8 cellular contexts compared by ENCODE assay signal in the genomic region with DNA sequence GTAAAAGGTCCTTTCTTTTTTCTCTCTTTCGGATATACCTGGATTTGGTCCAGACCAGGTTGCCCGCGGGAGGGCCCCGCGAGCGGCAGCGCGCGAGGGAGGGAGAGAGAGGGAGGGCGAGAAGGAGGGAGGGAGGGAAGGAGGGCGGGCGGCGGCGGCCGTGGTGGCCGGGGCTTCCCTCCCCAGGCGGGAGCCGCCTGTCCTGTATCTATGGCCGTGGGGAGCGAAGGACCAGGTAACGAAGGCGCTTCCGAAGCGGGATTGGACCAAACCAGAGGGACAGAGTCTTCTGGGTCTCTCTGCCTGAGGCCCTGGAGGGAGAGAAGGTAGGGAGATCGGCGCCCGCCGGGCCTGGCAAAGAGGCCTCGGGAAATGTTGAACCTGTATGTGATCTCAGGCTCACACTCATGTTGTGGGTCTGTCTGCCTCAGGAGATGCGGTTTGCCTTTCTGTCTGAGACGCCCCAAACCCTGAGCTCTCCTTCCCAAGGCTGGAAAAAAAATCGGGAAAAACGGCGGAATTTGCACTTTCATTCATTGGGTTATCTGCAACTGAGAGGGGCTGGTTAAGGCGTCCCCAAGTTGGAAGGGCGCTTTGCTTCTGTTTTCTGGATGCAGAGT. TPM values are rescaled to one million over a fixed set of nuclear protein-coding genes. Genes with fewer than 3 reads are reported as not detected.
A peak's percentile ranks its signal among the peaks of the same experiment; 100 is the strongest.
DNase-seq lines count a peak whose midpoint lies in the region; ATAC-seq, FAIRE-seq and TF ChIP-seq lines count a peak whose summit lies in the region.

No MANE protein-coding gene starts in this region.

- H2AK5ac ChIP-seq in trophoblast cell (ENCODE audit: low read length) = no peak overlapping the region

- no peak overlapping the region for H3K18ac ChIP-seq in trophoblast cell (ENCODE audit: low read length)

- H3K4me2 ChIP-seq in astrocyte (ENCODE audit: low read length) (peak overlapping the region; percentile 78), trophoblast cell (ENCODE audit: low read length) (no peak overlapping the region)

- H3K4me3 Mint-ChIP-seq in astrocyte (ENCODE audit: unreplicated experiment) = no peak overlapping the region
- peak overlapping the region; percentile 98 for H3K4me3 Mint-ChIP-seq in nephron progenitor cell

- H3K9me3 Mint-ChIP-seq in astrocyte (ENCODE audit: unreplicated experiment) (peaks cover 29% of the 10 kb centered on the region), nephron progenitor cell (no peaks in the 10 kb centered on the region)

- TF ChIP-seq CTCF in AG09309 (IDR thresholded peaks at IDR 0.05; ENCODE audit: control insufficient read depth, insufficient read depth, low read depth, low read length, missing control alignments) = no peak
- TF ChIP-seq CTCF in HFF-Myc (IDR thresholded peaks at IDR 0.05; ENCODE audit: low read depth, low read length, missing control alignments) = no peak
- TF ChIP-seq CTCF in astrocyte (IDR thresholded peaks at IDR 0.05; ENCODE audit: insufficient read depth, low read depth, low read length) = no peak
- no peak for TF ChIP-seq CTCF in nephron progenitor cell (IDR thresholded peaks at IDR 0.05)

- H3K27ac ChIP-seq in astrocyte (ENCODE audit: low read depth, low read length) = no peak overlapping the region
- no peak overlapping the region for H3K27ac ChIP-seq in trophoblast cell (ENCODE audit: low read depth, low read length)

- no peak overlapping the region for H2BK120ac ChIP-seq in trophoblast cell (ENCODE audit: insufficient read depth, low read length, poor library complexity)

- H2BK12ac ChIP-seq in trophoblast cell (ENCODE audit: low read length) = no peak overlapping the region

- no peak overlapping the region for H3K9ac ChIP-seq in astrocyte (ENCODE audit: low read length)
- no peak overlapping the region for H3K9ac ChIP-seq in trophoblast cell (ENCODE audit: low read length)

- no peak overlapping the region for H4K91ac ChIP-seq in trophoblast cell (ENCODE audit: low read depth, low read length)

- H3K23ac ChIP-seq in trophoblast cell (ENCODE audit: low read length) = no peak overlapping the region

- H3K27me3 Mint-ChIP-seq in astrocyte (ENCODE audit: low read depth, unreplicated experiment) (peaks cover 88% of the 10 kb centered on the region), nephron progenitor cell (ENCODE audit: low read depth, poor library complexity) (peaks cover 22% of the 10 kb centered on the region)

- no peaks in the 10 kb centered on the region for H3K79me1 ChIP-seq in trophoblast cell (ENCODE audit: low read length)

- H3K36me3 ChIP-seq in astrocyte (ENCODE audit: insufficient read depth, low read length) (no peaks in the 10 kb centered on the region), trophoblast cell (ENCODE audit: control insufficient read depth in 1 of 2, insufficient read depth in 2 of 2, low read length in 2 of 2) (no peaks in the 10 kb centered on the region)

- no CpG with 5 or more reads among the region's 36 CpGs for WGBS in trophoblast cell (ENCODE audit: extremely low coverage, insufficient coverage, insufficient read length)

- H3K27me3 ChIP-seq in astrocyte (ENCODE audit: insufficient read depth, low read length) (peaks cover 96% of the 10 kb centered on the region), trophoblast cell (ENCODE audit: insufficient read depth, low read length) (peaks cover 96% of the 10 kb centered on the region)

- H3K9me3 ChIP-seq in astrocyte (ENCODE audit: insufficient read depth, low read depth, low read length) (peaks cover 10% of the 10 kb centered on the region), trophoblast cell (ENCODE audit: insufficient read depth, low read depth, low read length) (peaks cover 16% of the 10 kb centered on the region)

- no peak for DNase-seq in AG09309 (ENCODE audit: low read depth)
- no peak for DNase-seq in HFF-Myc (ENCODE audit: extremely low read depth, low read depth)
- no peak for DNase-seq in astrocyte (ENCODE audit: low read depth)
- peak; percentile 16 for DNase-seq in nephron progenitor cell
- no peak for DNase-seq in HCEC 1CT
- DNase-seq in T1000 (lab: John Stamatoyannopoulos, UW) = no peak
- DNase-seq in trophoblast cell = no peak

- H3K14ac ChIP-seq in trophoblast cell (ENCODE audit: low read length) = no peak overlapping the region

- H2AFZ ChIP-seq in astrocyte (ENCODE audit: low read depth, low read length) = no peak overlapping the region
- H2AFZ ChIP-seq in trophoblast cell (ENCODE audit: insufficient read depth, low read length, poor library complexity) = no peak overlapping the region

- no peaks in the 10 kb centered on the region for H3K4me1 Mint-ChIP-seq in astrocyte (ENCODE audit: low read depth, unreplicated experiment)
- H3K4me1 Mint-ChIP-seq in nephron progenitor cell = peaks cover 49% of the 10 kb centered on the region

- H2BK5ac ChIP-seq in trophoblast cell (ENCODE audit: low read depth, low read length, poor library complexity) = no peak overlapping the region

- no peaks in the 10 kb centered on the region for H3K36me3 Mint-ChIP-seq in astrocyte (ENCODE audit: low read depth, unreplicated experiment)
- peaks cover 60% of the 10 kb centered on the region for H3K36me3 Mint-ChIP-seq in nephron progenitor cell (ENCODE audit: low read depth)

- H3K4me1 ChIP-seq in astrocyte (ENCODE audit: insufficient read depth, low read length) = peaks cover 4% of the 10 kb centered on the region
- peaks cover 0 to 8% of the 10 kb centered on the region in 2 experiments for H3K4me1 ChIP-seq in trophoblast cell (ENCODE audit: control insufficient read depth in 1 of 2, insufficient read depth in 2 of 2, low read length in 2 of 2)

- H3K27ac Mint-ChIP-seq in astrocyte (ENCODE audit: unreplicated experiment) (no peak overlapping the region), nephron progenitor cell (peak overlapping the region; percentile 99)

- no peak overlapping the region for H4K8ac ChIP-seq in trophoblast cell (ENCODE audit: low read depth, low read length)

- peak overlapping the region; percentile 7 for H3K4me3 ChIP-seq in AG09309 (ENCODE audit: control insufficient read depth, low read depth, low read length)
- peak overlapping the region; percentile 34 for H3K4me3 ChIP-seq in HFF-Myc (replicated peaks; ENCODE audit: low read depth, low read length)
- H3K4me3 ChIP-seq in astrocyte (ENCODE audit: insufficient read depth, low read depth, low read length) = no peak overlapping the region
- no peak overlapping the region for H3K4me3 ChIP-seq in trophoblast cell (ENCODE audit: low read depth, low read length)

- H3K4ac ChIP-seq in trophoblast cell (ENCODE audit: low read depth, low read length) = no peak overlapping the region

- no peak for FAIRE-seq in astrocyte (lab: Jason Lieb, UNC)

- ATAC-seq in GM21447 (IDR thresholded peaks at IDR 0.05; ENCODE audit: unreplicated experiment) = no peak

- H3K79me2 ChIP-seq in astrocyte (ENCODE audit: insufficient read depth, low read length) (no peaks in the 10 kb centered on the region), trophoblast cell (ENCODE audit: control insufficient read depth, insufficient read depth, low read length, poor library complexity) (no peaks in the 10 kb centered on the region)

- H4K20me1 ChIP-seq in astrocyte (ENCODE audit: insufficient read depth, low read length) = no peaks in the 10 kb centered on the region

- no peak overlapping the region for H4K12ac ChIP-seq in trophoblast cell (ENCODE audit: low read depth, low read length)

RNA-seq across cellular contexts. Expression of gene HOXC9, which starts 5.2 kb away (rescaled TPM):
- total RNA-seq in astrocyte = not detected in 2 replicates
- 0.03 TPM in 1 of 2 replicates, not detected in the other for polyA plus RNA-seq in trophoblast cell (2013)

RNA-seq across cellular contexts. Expression of gene HOXC10, which starts 9.9 kb away (rescaled TPM):
- not detected in 2 replicates for total RNA-seq in astrocyte
- 0.03 and 0.04 TPM in 2 replicates for polyA plus RNA-seq in trophoblast cell (2013)

RNA-seq across cellular contexts. Expression of gene HOXC8, which starts 14.0 kb away (rescaled TPM):
- not detected in 2 replicates for total RNA-seq in astrocyte
- polyA plus RNA-seq in trophoblast cell (2013) = 0.05 and 0.06 TPM in 2 replicates

RNA-seq across cellular contexts. Expression of gene HOTAIR, which starts 20.0 kb away (rescaled TPM):
- not detected in 2 replicates for total RNA-seq in astrocyte
- 1.5 and 1.6 TPM in 2 replicates for polyA plus RNA-seq in trophoblast cell (2013)

RNA-seq across cellular contexts. Expression of gene HOXC11, which starts 21.9 kb away (rescaled TPM):
- not detected in 2 replicates for total RNA-seq in astrocyte
- polyA plus RNA-seq in trophoblast cell (2013) = 0.22 and 0.29 TPM in 2 replicates

Comparison
In these comparisons a context has a peak if more than half of its experiments do, and no peak if none do; other contexts are left out.
1. H3K4me3 ChIP-seq: peak in AG09309 (single experiment) and HFF-Myc (single experiment); none in astrocyte (single experiment) and trophoblast cell (single experiment).